8 cellular contexts compared by ENCODE assay signal in genomic region chr5:61162010-61162831, GRCh38. TPM values are rescaled to one million over a fixed set of nuclear protein-coding genes. Genes with fewer than 3 reads are reported as not detected.
DNase-seq lines count a peak whose midpoint lies in the region; ATAC-seq and TF ChIP-seq lines count a peak whose summit lies in the region.

A gene with protein sequence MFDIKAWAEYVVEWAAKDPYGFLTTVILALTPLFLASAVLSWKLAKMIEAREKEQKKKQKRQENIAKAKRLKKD (minus strand): TSS chr5:61162468. CDS start chr5:61160171, 2,297 bp downstream.

- peak; percentile 95 for ATAC-seq in SK-N-SH treated with all-trans-retinoic acid at 6 μM for 48 hours
- ATAC-seq in activated naive CD4-positive, alpha-beta T cell treated with anti-CD3 and anti-CD28 coated beads, Interleukin-2, amount 50 U/mL, for 72 hours, result peak; percentile 96 to 98

- H2AFZ ChIP-seq in osteoblast (ENCODE audit: low read length), result peak within 1 kb of the TSS; percentile 96

- CTCF ChIA-PET in HEK293T (lab: Yijun Ruan, JAX), result no interaction called here

- no peak for TF ChIP-seq POLR2A in testis (IDR thresholded peaks at IDR 0.05)

- H3K27ac Mint-ChIP-seq in activated naive CD4-positive, alpha-beta T cell treated with anti-CD3 and anti-CD28 coated beads, Interleukin-2, amount 50 U/mL, for 72 hours, result peak within 1 kb of the TSS; percentile 98 to 99

- peaks cover 20% of the 10 kb centered on the region for H3K4me1 ChIP-seq in osteoblast (ENCODE audit: insufficient read depth, low read length)
- peaks cover 7% of the 10 kb centered on the region for H3K4me1 ChIP-seq in testis

- H3K27me3 ChIP-seq in osteoblast (ENCODE audit: insufficient read depth, low read length) (no peaks in the 10 kb centered on the region), testis (no peaks in the 10 kb centered on the region)

- peaks cover 31 to 58% of the 10 kb centered on the region in 2 donors for H3K36me3 Mint-ChIP-seq in activated naive CD4-positive, alpha-beta T cell treated with anti-CD3 and anti-CD28 coated beads, Interleukin-2, amount 50 U/mL, for 72 hours

- H3K4me2 ChIP-seq in osteoblast (ENCODE audit: insufficient read depth, low read length), result peak within 1 kb of the TSS; percentile 83

- DNase-seq in GM04503 (ENCODE audit: low read depth) (peak; percentile 51), HEK293T (ENCODE audit: extremely low spot score) (peak; percentile 89), MV-4-11 (lab: John Stamatoyannopoulos, UW) (peak; percentile 88), glomerular visceral epithelial cell (ENCODE audit: extremely low spot score) (peak; percentile 95), osteoblast (ENCODE audit: insufficient read length, low spot score, missing footprints) (peak; percentile 94), testis (peak; percentile 95)
- peak; percentile 81 to 90 for DNase-seq in activated naive CD4-positive, alpha-beta T cell treated with anti-CD3 and anti-CD28 coated beads, Interleukin-2, amount 50 U/mL, for 72 hours (ENCODE audit: low spot score in 2 of 2)

- H3K4me3 ChIP-seq in osteoblast (ENCODE audit: insufficient read depth, low read length) (peak within 1 kb of the TSS; percentile 97), testis (peak within 1 kb of the TSS; percentile 80 to 97)

- no peaks in the 10 kb centered on the region for H3K9me3 ChIP-seq in osteoblast (ENCODE audit: low read depth, low read length)
- H3K9me3 ChIP-seq in testis, result no peaks in the 10 kb centered on the region

- H3K27ac ChIP-seq in osteoblast (ENCODE audit: low read depth, low read length) (peak within 1 kb of the TSS; percentile 93), testis (peak within 1 kb of the TSS; percentile 89 to 90)

- peaks cover 0 to 5% of the 10 kb centered on the region in 2 donors for H3K9me3 Mint-ChIP-seq in activated naive CD4-positive, alpha-beta T cell treated with anti-CD3 and anti-CD28 coated beads, Interleukin-2, amount 50 U/mL, for 72 hours

- 1% methylated on average over 38 to 52 of the region's 73 CpGs for WGBS in testis, 2 donors

- intact Hi-C loops in testis (cut with DNase I; ENCODE audit: low total_unique reads), result no loop called here

- POLR2A ChIA-PET in HEK293T (lab: Yijun Ruan, JAX), result interaction anchor here (1.8 to 2.0 kb wide), 2 partner anchors 13 to 169 kb away, joined by 4 to 6 read pairs; partner anchors contain the start of gene ZSWIM6

- peaks cover 62% of the 10 kb centered on the region for H3K79me2 ChIP-seq in osteoblast (ENCODE audit: insufficient read depth, low read length)

- TF ChIP-seq CTCF in osteoblast (IDR thresholded peaks at IDR 0.05; ENCODE audit: extremely low read depth, low read depth, low read length) (no peak), testis (IDR thresholded peaks at IDR 0.05) (no peak)

- H3K36me3 ChIP-seq in osteoblast (ENCODE audit: insufficient read depth, low read length), result peaks cover 17% of the 10 kb centered on the region
- no peaks in the 10 kb centered on the region for H3K36me3 ChIP-seq in testis (ENCODE audit: low read depth, missing control alignments)

- no peaks in the 10 kb centered on the region for H4K20me1 ChIP-seq in osteoblast (ENCODE audit: insufficient read depth, low read length)

TF ChIP-seq in HEK293T, 16 proteins besides CTCF, POLR2A, EP300 and RAD21:
- TF ChIP-seq NFRKB (IDR thresholded peaks at IDR 0.05) (no peak), L3MBTL2 (conservative IDR thresholded peaks at IDR 0.05) (peak; percentile 83), ELF4 (IDR thresholded peaks at IDR 0.05) (peak; percentile 84), BHLHE40 (IDR thresholded peaks at IDR 0.05; ENCODE audit: borderline replicate concordance) (no peak), ARNT (IDR thresholded peaks at IDR 0.05) (no peak), LEF1 (IDR thresholded peaks at IDR 0.05; ENCODE audit: borderline replicate concordance) (no peak), FOXA1 (IDR thresholded peaks at IDR 0.05) (no peak), TARDBP (IDR thresholded peaks at IDR 0.05) (peak; percentile 82; the same call in 1 of the 2 replicates)

TF ChIP-seq in SK-N-SH treated with all-trans-retinoic acid at 6 μM for 48 hours, 23 proteins besides CTCF, POLR2A, EP300 and RAD21:
- TF ChIP-seq CSDC2 (CRISPR knock-in tag; IDR thresholded peaks at IDR 0.05) (0 out of 2 replicates have a peak, but pooled peaks have one; percentile 68), ZNF70 (CRISPR knock-in tag; IDR thresholded peaks at IDR 0.05) (0 out of 2 replicates have a peak, but pooled peaks have one; percentile 24), ZFP3 (CRISPR knock-in tag; IDR thresholded peaks at IDR 0.05) (no peak), ZNF565 (CRISPR knock-in tag; conservative IDR thresholded peaks at IDR 0.05; ENCODE audit: low read depth) (0 out of 2 replicates have a peak, but pooled peaks have one; percentile 62), ZFP30 (CRISPR knock-in tag; IDR thresholded peaks at IDR 0.05) (0 out of 2 replicates have a peak, but pooled peaks have one; percentile 6), RARB (CRISPR knock-in tag; IDR thresholded peaks at IDR 0.05) (no peak), GLIS3 (CRISPR knock-in tag; IDR thresholded peaks at IDR 0.05) (no peak), ZNF8 (CRISPR knock-in tag; IDR thresholded peaks at IDR 0.05) (peak; percentile 35; the same call in 1 of the 2 replicates)
- TF ChIP-seq, protein P1, sequence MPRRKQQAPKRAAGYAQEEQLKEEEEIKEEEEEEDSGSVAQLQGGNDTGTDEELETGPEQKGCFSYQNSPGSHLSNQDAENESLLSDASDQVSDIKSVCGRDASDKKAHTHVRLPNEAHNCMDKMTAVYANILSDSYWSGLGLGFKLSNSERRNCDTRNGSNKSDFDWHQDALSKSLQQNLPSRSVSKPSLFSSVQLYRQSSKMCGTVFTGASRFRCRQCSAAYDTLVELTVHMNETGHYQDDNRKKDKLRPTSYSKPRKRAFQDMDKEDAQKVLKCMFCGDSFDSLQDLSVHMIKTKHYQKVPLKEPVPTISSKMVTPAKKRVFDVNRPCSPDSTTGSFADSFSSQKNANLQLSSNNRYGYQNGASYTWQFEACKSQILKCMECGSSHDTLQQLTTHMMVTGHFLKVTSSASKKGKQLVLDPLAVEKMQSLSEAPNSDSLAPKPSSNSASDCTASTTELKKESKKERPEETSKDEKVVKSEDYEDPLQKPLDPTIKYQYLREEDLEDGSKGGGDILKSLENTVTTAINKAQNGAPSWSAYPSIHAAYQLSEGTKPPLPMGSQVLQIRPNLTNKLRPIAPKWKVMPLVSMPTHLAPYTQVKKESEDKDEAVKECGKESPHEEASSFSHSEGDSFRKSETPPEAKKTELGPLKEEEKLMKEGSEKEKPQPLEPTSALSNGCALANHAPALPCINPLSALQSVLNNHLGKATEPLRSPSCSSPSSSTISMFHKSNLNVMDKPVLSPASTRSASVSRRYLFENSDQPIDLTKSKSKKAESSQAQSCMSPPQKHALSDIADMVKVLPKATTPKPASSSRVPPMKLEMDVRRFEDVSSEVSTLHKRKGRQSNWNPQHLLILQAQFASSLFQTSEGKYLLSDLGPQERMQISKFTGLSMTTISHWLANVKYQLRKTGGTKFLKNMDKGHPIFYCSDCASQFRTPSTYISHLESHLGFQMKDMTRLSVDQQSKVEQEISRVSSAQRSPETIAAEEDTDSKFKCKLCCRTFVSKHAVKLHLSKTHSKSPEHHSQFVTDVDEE (CRISPR knock-in tag; IDR thresholded peaks at IDR 0.05), result peak; percentile 75; the same call in 1 of the 2 replicates
- TF ChIP-seq, protein P2, sequence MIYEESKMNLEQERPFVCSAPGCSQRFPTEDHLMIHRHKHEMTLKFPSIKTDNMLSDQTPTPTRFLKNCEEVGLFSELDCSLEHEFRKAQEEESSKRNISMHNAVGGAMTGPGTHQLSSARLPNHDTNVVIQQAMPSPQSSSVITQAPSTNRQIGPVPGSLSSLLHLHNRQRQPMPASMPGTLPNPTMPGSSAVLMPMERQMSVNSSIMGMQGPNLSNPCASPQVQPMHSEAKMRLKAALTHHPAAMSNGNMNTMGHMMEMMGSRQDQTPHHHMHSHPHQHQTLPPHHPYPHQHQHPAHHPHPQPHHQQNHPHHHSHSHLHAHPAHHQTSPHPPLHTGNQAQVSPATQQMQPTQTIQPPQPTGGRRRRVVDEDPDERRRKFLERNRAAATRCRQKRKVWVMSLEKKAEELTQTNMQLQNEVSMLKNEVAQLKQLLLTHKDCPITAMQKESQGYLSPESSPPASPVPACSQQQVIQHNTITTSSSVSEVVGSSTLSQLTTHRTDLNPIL (CRISPR knock-in tag; IDR thresholded peaks at IDR 0.05; ENCODE audit: low read depth), result no peak

RNA-seq across cellular contexts. Expression of the gene that starts here (rescaled TPM):
- 10 to 100 TPM; 45.2 to 66.8 TPM for total RNA-seq in activated naive CD4-positive, alpha-beta T cell treated with anti-CD3 and anti-CD28 coated beads, Interleukin-2, amount 50 U/mL, for 72 hours
- total RNA-seq in osteoblast (30.6 and 31.8 TPM in 2 replicates), testis (10 to 100 TPM; 23.7 to 35.0 TPM)
- 38.8 TPM for polyA plus RNA-seq in testis (ENCODE audit: insufficient read depth, low read depth, low replicate concordance)

Comparison
In these comparisons a context has a peak if more than half of its experiments do, and no peak if none do; other contexts are left out.
1. Peak in every context shown above with its lines: DNase-seq, ATAC-seq, H3K4me3 ChIP-seq and H3K27ac ChIP-seq.